1 cellular context compared by ENCODE assay signal in genomic region chr11:12086271-12087074, GRCh38.
TF ChIP-seq lines count a peak whose summit lies in the region.

No MANE protein-coding gene starts in this region.

TF ChIP-seq in HCT116, 20 proteins besides CTCF, POLR2A, EP300 and RAD21 (continued from another document):
- TF ChIP-seq SP1 (IDR thresholded peaks at IDR 0.05; ENCODE audit: low read depth): peak; percentile 84
- no peak for TF ChIP-seq EGR1 (IDR thresholded peaks at IDR 0.05; ENCODE audit: low read depth)
